In the genomic region with DNA sequence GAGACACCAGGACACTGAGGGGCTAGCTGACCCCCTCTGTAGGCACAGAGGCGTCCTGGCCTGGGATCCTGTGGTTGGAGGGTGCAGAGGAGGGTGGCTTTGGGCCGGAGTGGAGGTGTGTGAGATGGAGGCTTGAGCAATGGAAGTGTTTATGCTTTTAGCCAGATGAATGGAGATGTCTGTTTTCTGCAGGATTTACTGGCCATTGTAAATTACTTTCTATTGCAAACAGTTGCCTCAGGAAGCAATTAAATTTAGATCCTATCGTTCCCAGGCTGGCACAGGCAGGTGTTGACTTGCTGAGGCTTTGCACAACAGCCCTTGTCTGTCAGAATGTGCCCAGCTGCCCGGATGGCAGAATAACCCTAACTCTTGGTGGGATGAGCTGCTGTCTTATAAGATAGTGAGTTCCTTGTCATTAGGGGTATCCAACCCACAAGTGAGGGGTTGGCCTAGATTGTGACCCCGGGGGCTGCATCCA, we compare ENCODE assay signal across 10 cellular contexts. TPM values are rescaled to one million over a fixed set of nuclear protein-coding genes. Genes with fewer than 3 reads are reported as not detected.
DNase-seq lines count a peak whose midpoint lies in the region; ATAC-seq and TF ChIP-seq lines count a peak whose summit lies in the region.
"Had no signal": no experiment of that assay in that cellular context is flagged by ENCODE, and none has a peak within 500 bp of the region (broad histone marks: within the 10 kb centered on the region; RNA-seq: fewer than 3 reads in every experiment).

No MANE protein-coding gene starts in this region.

- H3K36me3 Mint-ChIP-seq in activated T-helper 17 cell treated with anti-CD3 and anti-CD28 coated beads, Interleukin-2, amount 50 U/mL, for 72 hours (ENCODE audit: low read depth): peaks cover 29% of the 10 kb centered on the region

- H3K36me3 ChIP-seq in prostate gland: no peaks in the 10 kb centered on the region
- no peaks in the 10 kb centered on the region for H3K36me3 ChIP-seq in BE2C

- no peaks in the 10 kb centered on the region for H3K9me3 Mint-ChIP-seq in activated T-helper 17 cell treated with anti-CD3 and anti-CD28 coated beads, Interleukin-2, amount 50 U/mL, for 72 hours

- peak overlapping the region; percentile 80 to 83 for H3K27ac ChIP-seq in prostate gland

- H3K9me3 ChIP-seq in prostate gland (no peaks in the 10 kb centered on the region), BE2C (no peaks in the 10 kb centered on the region)

- no peaks in the 10 kb centered on the region for H3K27me3 ChIP-seq in prostate gland (replicated peaks; ENCODE audit: insufficient read depth)
- peaks cover 13% of the 10 kb centered on the region for H3K27me3 ChIP-seq in BE2C

- DNase-seq in COLO668 (lab: John Stamatoyannopoulos, UW; ENCODE audit: unreplicated experiment) (peak; percentile 56), NCI-H1417 (lab: John Stamatoyannopoulos, UW) (peak in 2 of 3 experiments; percentile 34 to 73), T47D (ENCODE audit: low read depth in 1 of 2, low spot score in 1 of 2) (peak; percentile 70 to 89), prostate gland (ENCODE audit: low spot score) (peak; percentile 88), BE2C (no peak), AG20443 (ENCODE audit: low spot score) (no peak)
- DNase-seq in activated effector memory CD4-positive, alpha-beta T cell treated with anti-CD3 and anti-CD28 coated beads, Interleukin-2, amount 50 U/mL, for 16 hours: no peak
- DNase-seq: activated naive CD4-positive, alpha-beta T cell had no signal

- TF ChIP-seq CTCF in prostate gland (IDR thresholded peaks at IDR 0.05) (no peak), BE2C (IDR thresholded peaks at IDR 0.05; ENCODE audit: low read depth, low read length) (no peak)

- H3K4me3 ChIP-seq in prostate gland: no peak overlapping the region
- no peak overlapping the region for H3K4me3 ChIP-seq in BE2C (ENCODE audit: low read depth, low read length)

- peaks cover 15% of the 10 kb centered on the region for H3K4me1 ChIP-seq in prostate gland (replicated peaks)
- no peaks in the 10 kb centered on the region for H3K4me1 ChIP-seq in BE2C

- H3K4me1 Mint-ChIP-seq in activated T-helper 17 cell treated with anti-CD3 and anti-CD28 coated beads, Interleukin-2, amount 50 U/mL, for 72 hours: peaks cover 44% of the 10 kb centered on the region

- no peak overlapping the region for H3K27ac Mint-ChIP-seq in activated T-helper 17 cell treated with anti-CD3 and anti-CD28 coated beads, Interleukin-2, amount 50 U/mL, for 72 hours

- no peak overlapping the region for H3K4me3 Mint-ChIP-seq in activated T-helper 17 cell treated with anti-CD3 and anti-CD28 coated beads, Interleukin-2, amount 50 U/mL, for 72 hours

- ATAC-seq in activated T-helper 17 cell treated with anti-CD3 and anti-CD28 coated beads, Interleukin-2, amount 50 U/mL, for 72 hours (replicated peaks): no peak

- no peaks in the 10 kb centered on the region for H3K27me3 Mint-ChIP-seq in activated T-helper 17 cell treated with anti-CD3 and anti-CD28 coated beads, Interleukin-2, amount 50 U/mL, for 72 hours

- intact Hi-C loops in prostate gland (cut with DNase I): loop anchor here (5.0 to 10.0 kb wide), 5 partner anchors 103 to 420 kb away; partner anchors contain the start of genes CNNM3, KANSL3 and STARD7

- no peak for TF ChIP-seq POLR2A in prostate gland (IDR thresholded peaks at IDR 0.05)

- 11% methylated on average over 5 of the region's 5 CpGs for WGBS in prostate gland

- in situ Hi-C loops in T47D (cut with HindIII; ENCODE audit: low pct_unique_long_range_greater_than_20kb, low sequenced_read_pairs): no loop called here

RNA-seq across cellular contexts. Expression of gene ARID5A, which starts 1.8 kb away (rescaled TPM):
- total RNA-seq in prostate gland: 10 to 100 TPM; 23.0 to 54.6 TPM
- 0.43 TPM for polyA plus RNA-seq in BE2C (2012; ENCODE audit: insufficient read depth, insufficient read length, low read depth)
- 100 to 1,000 TPM; 181 to 252 TPM for total RNA-seq in activated T-helper 17 cell treated with anti-CD3 and anti-CD28 coated beads, Interleukin-2, amount 50 U/mL, for 72 hours

RNA-seq across cellular contexts. Expression of gene NEURL3, which starts 29.6 kb away (rescaled TPM):
- total RNA-seq in prostate gland: 10 to 100 TPM in 1 of 2 donors, 1 to 10 TPM in 1; 8.9 to 28.9 TPM
- polyA plus RNA-seq in BE2C (2012; ENCODE audit: insufficient read depth, insufficient read length, low read depth): not detected
- 1 to 10 TPM in 1 of 2 donors, under 1 TPM in 1; 0.91 to 3.4 TPM for total RNA-seq in activated T-helper 17 cell treated with anti-CD3 and anti-CD28 coated beads, Interleukin-2, amount 50 U/mL, for 72 hours
- total RNA-seq: endothelial cell of umbilical vein had no signal
- polyA plus RNA-seq: endothelial cell of umbilical vein had no signal

Comparison
In these comparisons a context has a peak if more than half of its experiments do, and no peak if none do; other contexts are left out.
1. DNase-seq: peak in COLO668 (single experiment), NCI-H1417 (2 of 3), T47D (2 of 2) and prostate gland (single experiment); none in BE2C (single experiment), activated effector memory CD4-positive, alpha-beta T cell treated with anti-CD3 and anti-CD28 coated beads, Interleukin-2, amount 50 U/mL, for 16 hours (single experiment) and AG20443 (single experiment).